In the genomic region with DNA sequence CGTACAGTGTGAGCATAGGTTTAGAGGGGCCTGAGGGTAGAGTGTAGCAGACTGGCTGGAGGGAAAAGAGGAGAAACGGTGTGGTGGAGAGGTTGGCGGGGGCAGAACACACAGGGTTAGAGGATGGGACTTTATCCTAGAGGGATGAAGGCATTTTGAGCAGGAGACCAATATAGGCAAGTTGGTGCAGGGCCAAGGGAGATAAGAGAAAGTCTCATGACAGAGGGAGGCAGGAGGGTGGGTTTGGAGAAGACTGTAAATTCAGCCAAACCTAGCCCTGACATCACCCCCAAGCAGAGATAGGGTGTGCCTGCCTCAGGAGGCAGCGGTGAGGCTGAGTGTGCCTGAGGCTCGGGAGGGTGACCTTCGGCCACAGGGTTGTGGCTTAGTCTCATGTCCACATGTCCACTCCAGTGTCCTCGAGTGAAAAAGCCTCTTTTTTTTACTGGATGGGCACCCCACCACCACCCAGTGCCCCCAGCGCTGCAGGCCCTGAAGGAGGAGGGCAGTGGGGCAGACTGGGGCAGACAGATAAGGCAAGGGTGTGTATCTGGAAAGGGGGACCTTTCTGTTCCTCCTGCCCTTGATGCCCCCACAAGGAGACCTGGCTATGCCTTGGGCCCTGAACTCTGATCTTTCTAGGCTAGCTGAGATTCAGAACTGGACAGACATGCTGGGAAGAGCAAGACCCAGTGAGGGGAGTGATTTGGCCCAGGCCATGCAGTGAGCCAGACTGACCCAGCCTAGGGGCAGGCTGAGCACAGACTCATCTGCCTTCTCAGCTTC, we compare ENCODE assay signal across 1 cellular context.
TF ChIP-seq lines count a peak whose summit lies in the region.

No MANE protein-coding gene starts in this region.

TF ChIP-seq in K562, 482 proteins besides CTCF, POLR2A, EP300 and RAD21 (continued from another document and continues in another):
- TF ChIP-seq, protein P1, sequence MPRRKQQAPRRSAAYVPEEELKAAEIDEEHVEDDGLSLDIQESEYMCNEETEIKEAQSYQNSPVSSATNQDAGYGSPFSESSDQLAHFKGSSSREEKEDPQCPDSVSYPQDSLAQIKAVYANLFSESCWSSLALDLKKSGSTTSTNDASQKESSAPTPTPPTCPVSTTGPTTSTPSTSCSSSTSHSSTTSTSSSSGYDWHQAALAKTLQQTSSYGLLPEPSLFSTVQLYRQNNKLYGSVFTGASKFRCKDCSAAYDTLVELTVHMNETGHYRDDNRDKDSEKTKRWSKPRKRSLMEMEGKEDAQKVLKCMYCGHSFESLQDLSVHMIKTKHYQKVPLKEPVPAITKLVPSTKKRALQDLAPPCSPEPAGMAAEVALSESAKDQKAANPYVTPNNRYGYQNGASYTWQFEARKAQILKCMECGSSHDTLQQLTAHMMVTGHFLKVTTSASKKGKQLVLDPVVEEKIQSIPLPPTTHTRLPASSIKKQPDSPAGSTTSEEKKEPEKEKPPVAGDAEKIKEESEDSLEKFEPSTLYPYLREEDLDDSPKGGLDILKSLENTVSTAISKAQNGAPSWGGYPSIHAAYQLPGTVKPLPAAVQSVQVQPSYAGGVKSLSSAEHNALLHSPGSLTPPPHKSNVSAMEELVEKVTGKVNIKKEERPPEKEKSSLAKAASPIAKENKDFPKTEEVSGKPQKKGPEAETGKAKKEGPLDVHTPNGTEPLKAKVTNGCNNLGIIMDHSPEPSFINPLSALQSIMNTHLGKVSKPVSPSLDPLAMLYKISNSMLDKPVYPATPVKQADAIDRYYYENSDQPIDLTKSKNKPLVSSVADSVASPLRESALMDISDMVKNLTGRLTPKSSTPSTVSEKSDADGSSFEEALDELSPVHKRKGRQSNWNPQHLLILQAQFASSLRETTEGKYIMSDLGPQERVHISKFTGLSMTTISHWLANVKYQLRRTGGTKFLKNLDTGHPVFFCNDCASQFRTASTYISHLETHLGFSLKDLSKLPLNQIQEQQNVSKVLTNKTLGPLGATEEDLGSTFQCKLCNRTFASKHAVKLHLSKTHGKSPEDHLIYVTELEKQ (CRISPR knock-in tag; IDR thresholded peaks at IDR 0.05), result no peak
- no peak for TF ChIP-seq SAP30 (IDR thresholded peaks at IDR 0.05; ENCODE audit: borderline replicate concordance, insufficient read depth, low read depth, low read length, poor library complexity, severe bottlenecking)
- peak; percentile 86 for TF ChIP-seq ESRRA (IDR thresholded peaks at IDR 0.05; ENCODE audit: borderline replicate concordance, low read depth)
- no peak for TF ChIP-seq SMAD4 (CRISPR knock-in tag; conservative IDR thresholded peaks at IDR 0.05)
- TF ChIP-seq BRD9 (IDR thresholded peaks at IDR 0.05; ENCODE audit: low read depth, partially characterized antibody), result no peak
- TF ChIP-seq, protein P2, sequence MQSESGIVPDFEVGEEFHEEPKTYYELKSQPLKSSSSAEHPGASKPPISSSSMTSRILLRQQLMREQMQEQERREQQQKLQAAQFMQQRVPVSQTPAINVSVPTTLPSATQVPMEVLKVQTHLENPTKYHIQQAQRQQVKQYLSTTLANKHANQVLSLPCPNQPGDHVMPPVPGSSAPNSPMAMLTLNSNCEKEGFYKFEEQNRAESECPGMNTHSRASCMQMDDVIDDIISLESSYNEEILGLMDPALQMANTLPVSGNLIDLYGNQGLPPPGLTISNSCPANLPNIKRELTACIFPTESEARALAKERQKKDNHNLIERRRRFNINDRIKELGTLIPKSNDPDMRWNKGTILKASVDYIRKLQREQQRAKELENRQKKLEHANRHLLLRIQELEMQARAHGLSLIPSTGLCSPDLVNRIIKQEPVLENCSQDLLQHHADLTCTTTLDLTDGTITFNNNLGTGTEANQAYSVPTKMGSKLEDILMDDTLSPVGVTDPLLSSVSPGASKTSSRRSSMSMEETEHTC (IDR thresholded peaks at IDR 0.05), result peak; percentile 92
- TF ChIP-seq, protein P3, sequence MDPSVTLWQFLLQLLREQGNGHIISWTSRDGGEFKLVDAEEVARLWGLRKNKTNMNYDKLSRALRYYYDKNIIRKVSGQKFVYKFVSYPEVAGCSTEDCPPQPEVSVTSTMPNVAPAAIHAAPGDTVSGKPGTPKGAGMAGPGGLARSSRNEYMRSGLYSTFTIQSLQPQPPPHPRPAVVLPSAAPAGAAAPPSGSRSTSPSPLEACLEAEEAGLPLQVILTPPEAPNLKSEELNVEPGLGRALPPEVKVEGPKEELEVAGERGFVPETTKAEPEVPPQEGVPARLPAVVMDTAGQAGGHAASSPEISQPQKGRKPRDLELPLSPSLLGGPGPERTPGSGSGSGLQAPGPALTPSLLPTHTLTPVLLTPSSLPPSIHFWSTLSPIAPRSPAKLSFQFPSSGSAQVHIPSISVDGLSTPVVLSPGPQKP (CRISPR knock-in tag; IDR thresholded peaks at IDR 0.05), result no peak
- TF ChIP-seq ARID1B (IDR thresholded peaks at IDR 0.05), result peak; percentile 60; the same call in 1 of the 2 replicates
- no peak for TF ChIP-seq MCM3 (IDR thresholded peaks at IDR 0.05)
- TF ChIP-seq DPF2 (IDR thresholded peaks at IDR 0.05), result 0 out of 2 replicates have a peak, but pooled peaks have one; percentile 40
- no peak for TF ChIP-seq KDM2B (CRISPR knock-in tag; IDR thresholded peaks at IDR 0.05)
- TF ChIP-seq EHMT2 (IDR thresholded peaks at IDR 0.05), result 0 out of 2 replicates have a peak, but pooled peaks have one; percentile 13
- TF ChIP-seq, protein P4, sequence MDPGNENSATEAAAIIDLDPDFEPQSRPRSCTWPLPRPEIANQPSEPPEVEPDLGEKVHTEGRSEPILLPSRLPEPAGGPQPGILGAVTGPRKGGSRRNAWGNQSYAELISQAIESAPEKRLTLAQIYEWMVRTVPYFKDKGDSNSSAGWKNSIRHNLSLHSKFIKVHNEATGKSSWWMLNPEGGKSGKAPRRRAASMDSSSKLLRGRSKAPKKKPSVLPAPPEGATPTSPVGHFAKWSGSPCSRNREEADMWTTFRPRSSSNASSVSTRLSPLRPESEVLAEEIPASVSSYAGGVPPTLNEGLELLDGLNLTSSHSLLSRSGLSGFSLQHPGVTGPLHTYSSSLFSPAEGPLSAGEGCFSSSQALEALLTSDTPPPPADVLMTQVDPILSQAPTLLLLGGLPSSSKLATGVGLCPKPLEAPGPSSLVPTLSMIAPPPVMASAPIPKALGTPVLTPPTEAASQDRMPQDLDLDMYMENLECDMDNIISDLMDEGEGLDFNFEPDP (CRISPR knock-in tag; IDR thresholded peaks at IDR 0.05), result no peak
- TF ChIP-seq E2F3 (CRISPR knock-in tag; IDR thresholded peaks at IDR 0.05), result no peak
- TF ChIP-seq HDAC8 (tag; IDR thresholded peaks at IDR 0.05), result no peak
- no peak for TF ChIP-seq DACH1 (IDR thresholded peaks at IDR 0.05; ENCODE audit: partially characterized antibody)
- TF ChIP-seq, protein P5, sequence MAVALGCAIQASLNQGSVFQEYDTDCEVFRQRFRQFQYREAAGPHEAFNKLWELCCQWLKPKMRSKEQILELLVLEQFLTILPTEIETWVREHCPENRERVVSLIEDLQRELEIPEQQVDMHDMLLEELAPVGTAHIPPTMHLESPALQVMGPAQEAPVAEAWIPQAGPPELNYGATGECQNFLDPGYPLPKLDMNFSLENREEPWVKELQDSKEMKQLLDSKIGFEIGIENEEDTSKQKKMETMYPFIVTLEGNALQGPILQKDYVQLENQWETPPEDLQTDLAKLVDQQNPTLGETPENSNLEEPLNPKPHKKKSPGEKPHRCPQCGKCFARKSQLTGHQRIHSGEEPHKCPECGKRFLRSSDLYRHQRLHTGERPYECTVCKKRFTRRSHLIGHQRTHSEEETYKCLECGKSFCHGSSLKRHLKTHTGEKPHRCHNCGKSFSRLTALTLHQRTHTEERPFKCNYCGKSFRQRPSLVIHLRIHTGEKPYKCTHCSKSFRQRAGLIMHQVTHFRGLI (CRISPR knock-in tag; IDR thresholded peaks at IDR 0.05), result no peak
- TF ChIP-seq TCF7L2 (IDR thresholded peaks at IDR 0.05; ENCODE audit: low read depth, low read length), result no peak
- TF ChIP-seq ZNF561 (CRISPR knock-in tag; conservative IDR thresholded peaks at IDR 0.05), result no peak
- no peak for TF ChIP-seq POLR2B (IDR thresholded peaks at IDR 0.05; ENCODE audit: low read depth, partially characterized antibody)
- TF ChIP-seq, protein P6, sequence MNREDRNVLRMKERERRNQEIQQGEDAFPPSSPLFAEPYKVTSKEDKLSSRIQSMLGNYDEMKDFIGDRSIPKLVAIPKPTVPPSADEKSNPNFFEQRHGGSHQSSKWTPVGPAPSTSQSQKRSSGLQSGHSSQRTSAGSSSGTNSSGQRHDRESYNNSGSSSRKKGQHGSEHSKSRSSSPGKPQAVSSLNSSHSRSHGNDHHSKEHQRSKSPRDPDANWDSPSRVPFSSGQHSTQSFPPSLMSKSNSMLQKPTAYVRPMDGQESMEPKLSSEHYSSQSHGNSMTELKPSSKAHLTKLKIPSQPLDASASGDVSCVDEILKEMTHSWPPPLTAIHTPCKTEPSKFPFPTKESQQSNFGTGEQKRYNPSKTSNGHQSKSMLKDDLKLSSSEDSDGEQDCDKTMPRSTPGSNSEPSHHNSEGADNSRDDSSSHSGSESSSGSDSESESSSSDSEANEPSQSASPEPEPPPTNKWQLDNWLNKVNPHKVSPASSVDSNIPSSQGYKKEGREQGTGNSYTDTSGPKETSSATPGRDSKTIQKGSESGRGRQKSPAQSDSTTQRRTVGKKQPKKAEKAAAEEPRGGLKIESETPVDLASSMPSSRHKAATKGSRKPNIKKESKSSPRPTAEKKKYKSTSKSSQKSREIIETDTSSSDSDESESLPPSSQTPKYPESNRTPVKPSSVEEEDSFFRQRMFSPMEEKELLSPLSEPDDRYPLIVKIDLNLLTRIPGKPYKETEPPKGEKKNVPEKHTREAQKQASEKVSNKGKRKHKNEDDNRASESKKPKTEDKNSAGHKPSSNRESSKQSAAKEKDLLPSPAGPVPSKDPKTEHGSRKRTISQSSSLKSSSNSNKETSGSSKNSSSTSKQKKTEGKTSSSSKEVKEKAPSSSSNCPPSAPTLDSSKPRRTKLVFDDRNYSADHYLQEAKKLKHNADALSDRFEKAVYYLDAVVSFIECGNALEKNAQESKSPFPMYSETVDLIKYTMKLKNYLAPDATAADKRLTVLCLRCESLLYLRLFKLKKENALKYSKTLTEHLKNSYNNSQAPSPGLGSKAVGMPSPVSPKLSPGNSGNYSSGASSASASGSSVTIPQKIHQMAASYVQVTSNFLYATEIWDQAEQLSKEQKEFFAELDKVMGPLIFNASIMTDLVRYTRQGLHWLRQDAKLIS (CRISPR knock-in tag; IDR thresholded peaks at IDR 0.05), result no peak
- TF ChIP-seq, protein P7, sequence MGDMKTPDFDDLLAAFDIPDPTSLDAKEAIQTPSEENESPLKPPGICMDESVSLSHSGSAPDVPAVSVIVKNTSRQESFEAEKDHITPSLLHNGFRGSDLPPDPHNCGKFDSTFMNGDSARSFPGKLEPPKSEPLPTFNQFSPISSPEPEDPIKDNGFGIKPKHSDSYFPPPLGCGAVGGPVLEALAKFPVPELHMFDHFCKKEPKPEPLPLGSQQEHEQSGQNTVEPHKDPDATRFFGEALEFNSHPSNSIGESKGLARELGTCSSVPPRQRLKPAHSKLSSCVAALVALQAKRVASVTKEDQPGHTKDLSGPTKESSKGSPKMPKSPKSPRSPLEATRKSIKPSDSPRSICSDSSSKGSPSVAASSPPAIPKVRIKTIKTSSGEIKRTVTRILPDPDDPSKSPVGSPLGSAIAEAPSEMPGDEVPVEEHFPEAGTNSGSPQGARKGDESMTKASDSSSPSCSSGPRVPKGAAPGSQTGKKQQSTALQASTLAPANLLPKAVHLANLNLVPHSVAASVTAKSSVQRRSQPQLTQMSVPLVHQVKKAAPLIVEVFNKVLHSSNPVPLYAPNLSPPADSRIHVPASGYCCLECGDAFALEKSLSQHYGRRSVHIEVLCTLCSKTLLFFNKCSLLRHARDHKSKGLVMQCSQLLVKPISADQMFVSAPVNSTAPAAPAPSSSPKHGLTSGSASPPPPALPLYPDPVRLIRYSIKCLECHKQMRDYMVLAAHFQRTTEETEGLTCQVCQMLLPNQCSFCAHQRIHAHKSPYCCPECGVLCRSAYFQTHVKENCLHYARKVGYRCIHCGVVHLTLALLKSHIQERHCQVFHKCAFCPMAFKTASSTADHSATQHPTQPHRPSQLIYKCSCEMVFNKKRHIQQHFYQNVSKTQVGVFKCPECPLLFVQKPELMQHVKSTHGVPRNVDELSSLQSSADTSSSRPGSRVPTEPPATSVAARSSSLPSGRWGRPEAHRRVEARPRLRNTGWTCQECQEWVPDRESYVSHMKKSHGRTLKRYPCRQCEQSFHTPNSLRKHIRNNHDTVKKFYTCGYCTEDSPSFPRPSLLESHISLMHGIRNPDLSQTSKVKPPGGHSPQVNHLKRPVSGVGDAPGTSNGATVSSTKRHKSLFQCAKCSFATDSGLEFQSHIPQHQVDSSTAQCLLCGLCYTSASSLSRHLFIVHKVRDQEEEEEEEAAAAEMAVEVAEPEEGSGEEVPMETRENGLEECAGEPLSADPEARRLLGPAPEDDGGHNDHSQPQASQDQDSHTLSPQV (IDR thresholded peaks at IDR 0.05), result no peak
- TF ChIP-seq ETV5 (CRISPR knock-in tag; IDR thresholded peaks at IDR 0.05; ENCODE audit: low read depth), result no peak
- no peak for TF ChIP-seq SMARCC2 (IDR thresholded peaks at IDR 0.05; ENCODE audit: low read depth)
- TF ChIP-seq NFIC (IDR thresholded peaks at IDR 0.05), result peak; percentile 71
- no peak for TF ChIP-seq BRCA1 (IDR thresholded peaks at IDR 0.05)
- no peak for TF ChIP-seq BRCA1 (CRISPR knock-in tag; IDR thresholded peaks at IDR 0.05)
- TF ChIP-seq, protein P8, sequence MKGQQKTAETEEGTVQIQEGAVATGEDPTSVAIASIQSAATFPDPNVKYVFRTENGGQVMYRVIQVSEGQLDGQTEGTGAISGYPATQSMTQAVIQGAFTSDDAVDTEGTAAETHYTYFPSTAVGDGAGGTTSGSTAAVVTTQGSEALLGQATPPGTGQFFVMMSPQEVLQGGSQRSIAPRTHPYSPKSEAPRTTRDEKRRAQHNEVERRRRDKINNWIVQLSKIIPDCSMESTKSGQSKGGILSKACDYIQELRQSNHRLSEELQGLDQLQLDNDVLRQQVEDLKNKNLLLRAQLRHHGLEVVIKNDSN (CRISPR knock-in tag; IDR thresholded peaks at IDR 0.05), result no peak
- no peak for TF ChIP-seq NFATC3 (IDR thresholded peaks at IDR 0.05)
- TF ChIP-seq TOE1 (IDR thresholded peaks at IDR 0.05; ENCODE audit: borderline replicate concordance), result peak; percentile 64; the same call in 1 of the 2 replicates
- TF ChIP-seq TOE1 (CRISPR knock-in tag; IDR thresholded peaks at IDR 0.05; ENCODE audit: borderline replicate concordance, low read depth), result no peak
- TF ChIP-seq SMARCA5 (IDR thresholded peaks at IDR 0.05), result no peak
- TF ChIP-seq, protein P9, sequence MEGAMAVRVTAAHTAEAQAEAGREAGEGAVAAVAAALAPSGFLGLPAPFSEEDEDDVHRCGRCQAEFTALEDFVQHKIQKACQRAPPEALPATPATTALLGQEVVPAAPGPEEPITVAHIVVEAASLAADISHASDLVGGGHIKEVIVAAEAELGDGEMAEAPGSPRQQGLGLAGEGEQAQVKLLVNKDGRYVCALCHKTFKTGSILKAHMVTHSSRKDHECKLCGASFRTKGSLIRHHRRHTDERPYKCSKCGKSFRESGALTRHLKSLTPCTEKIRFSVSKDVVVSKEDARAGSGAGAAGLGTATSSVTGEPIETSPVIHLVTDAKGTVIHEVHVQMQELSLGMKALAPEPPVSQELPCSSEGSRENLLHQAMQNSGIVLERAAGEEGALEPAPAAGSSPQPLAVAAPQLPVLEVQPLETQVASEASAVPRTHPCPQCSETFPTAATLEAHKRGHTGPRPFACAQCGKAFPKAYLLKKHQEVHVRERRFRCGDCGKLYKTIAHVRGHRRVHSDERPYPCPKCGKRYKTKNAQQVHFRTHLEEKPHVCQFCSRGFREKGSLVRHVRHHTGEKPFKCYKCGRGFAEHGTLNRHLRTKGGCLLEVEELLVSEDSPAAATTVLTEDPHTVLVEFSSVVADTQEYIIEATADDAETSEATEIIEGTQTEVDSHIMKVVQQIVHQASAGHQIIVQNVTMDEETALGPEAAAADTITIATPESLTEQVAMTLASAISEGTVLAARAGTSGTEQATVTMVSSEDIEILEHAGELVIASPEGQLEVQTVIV (CRISPR knock-in tag; IDR thresholded peaks at IDR 0.05; ENCODE audit: borderline replicate concordance), result no peak
- peak; percentile 78 for TF ChIP-seq ZNF184 (CRISPR knock-in tag; IDR thresholded peaks at IDR 0.05)
- TF ChIP-seq ZC3H4 (CRISPR knock-in tag; IDR thresholded peaks at IDR 0.05; ENCODE audit: borderline replicate concordance), result no peak
- no peak for TF ChIP-seq ZNF75A (CRISPR knock-in tag; IDR thresholded peaks at IDR 0.05)
- TF ChIP-seq TBL1XR1 (IDR thresholded peaks at IDR 0.05; ENCODE audit: low read length in 2 of 2), result no peak
